ENCODE assay signal across 1 cellular context in the genomic region with DNA sequence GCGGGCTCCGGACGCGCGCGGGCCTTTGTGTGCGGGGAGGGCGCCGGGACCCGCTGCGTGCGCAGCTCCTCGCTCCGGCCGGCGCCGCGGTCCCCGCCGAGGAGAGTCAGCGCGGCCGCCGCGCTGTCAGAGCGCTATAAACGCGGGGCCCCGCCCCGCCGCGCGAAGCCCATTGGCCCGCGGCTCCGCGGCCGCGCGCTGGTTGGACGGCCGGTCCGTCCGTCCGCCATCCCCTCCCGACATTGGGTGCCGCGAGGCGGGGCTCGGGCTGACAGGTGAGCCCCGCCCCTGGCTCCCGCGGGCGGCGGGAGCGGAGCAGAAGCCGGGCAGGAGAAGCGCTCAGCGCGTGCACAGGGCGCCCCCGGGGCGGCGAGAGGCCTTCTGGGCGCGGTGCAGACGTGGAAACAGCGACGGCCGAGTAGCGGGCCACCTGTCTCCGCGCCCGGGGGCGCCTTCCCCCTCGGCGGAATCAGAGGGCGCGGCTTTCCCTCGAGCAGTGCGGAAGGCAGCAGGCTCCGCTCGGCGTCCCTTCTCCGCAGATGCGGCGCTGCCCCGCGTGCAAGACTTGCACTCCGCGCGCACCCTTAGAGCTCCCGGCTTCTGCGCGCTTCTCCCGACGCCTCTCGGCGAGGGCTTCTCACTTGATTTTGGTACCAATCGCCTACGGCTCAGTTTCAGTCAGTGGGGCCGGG.
TF ChIP-seq lines count a peak whose summit lies in the region.

A gene with protein sequence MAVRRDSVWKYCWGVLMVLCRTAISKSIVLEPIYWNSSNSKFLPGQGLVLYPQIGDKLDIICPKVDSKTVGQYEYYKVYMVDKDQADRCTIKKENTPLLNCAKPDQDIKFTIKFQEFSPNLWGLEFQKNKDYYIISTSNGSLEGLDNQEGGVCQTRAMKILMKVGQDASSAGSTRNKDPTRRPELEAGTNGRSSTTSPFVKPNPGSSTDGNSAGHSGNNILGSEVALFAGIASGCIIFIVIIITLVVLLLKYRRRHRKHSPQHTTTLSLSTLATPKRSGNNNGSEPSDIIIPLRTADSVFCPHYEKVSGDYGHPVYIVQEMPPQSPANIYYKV (minus strand): TSS at position 111 of the 692 bp plus-strand sequence. CDS start 698 bp downstream, outside the sequence.

TF ChIP-seq in HCT116, 20 proteins besides CTCF, POLR2A, EP300 and RAD21 (continued from another document):
- TF ChIP-seq, protein P1, sequence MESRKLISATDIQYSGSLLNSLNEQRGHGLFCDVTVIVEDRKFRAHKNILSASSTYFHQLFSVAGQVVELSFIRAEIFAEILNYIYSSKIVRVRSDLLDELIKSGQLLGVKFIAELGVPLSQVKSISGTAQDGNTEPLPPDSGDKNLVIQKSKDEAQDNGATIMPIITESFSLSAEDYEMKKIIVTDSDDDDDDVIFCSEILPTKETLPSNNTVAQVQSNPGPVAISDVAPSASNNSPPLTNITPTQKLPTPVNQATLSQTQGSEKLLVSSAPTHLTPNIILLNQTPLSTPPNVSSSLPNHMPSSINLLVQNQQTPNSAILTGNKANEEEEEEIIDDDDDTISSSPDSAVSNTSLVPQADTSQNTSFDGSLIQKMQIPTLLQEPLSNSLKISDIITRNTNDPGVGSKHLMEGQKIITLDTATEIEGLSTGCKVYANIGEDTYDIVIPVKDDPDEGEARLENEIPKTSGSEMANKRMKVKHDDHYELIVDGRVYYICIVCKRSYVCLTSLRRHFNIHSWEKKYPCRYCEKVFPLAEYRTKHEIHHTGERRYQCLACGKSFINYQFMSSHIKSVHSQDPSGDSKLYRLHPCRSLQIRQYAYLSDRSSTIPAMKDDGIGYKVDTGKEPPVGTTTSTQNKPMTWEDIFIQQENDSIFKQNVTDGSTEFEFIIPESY (IDR thresholded peaks at IDR 0.05; ENCODE audit: extremely low read depth, insufficient replicate concordance, low read length), result no peak
- TF ChIP-seq, protein P2, sequence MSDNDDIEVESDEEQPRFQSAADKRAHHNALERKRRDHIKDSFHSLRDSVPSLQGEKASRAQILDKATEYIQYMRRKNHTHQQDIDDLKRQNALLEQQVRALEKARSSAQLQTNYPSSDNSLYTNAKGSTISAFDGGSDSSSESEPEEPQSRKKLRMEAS (IDR thresholded peaks at IDR 0.05), result peak; percentile 41
- TF ChIP-seq TCF7L2 (IDR thresholded peaks at IDR 0.05; ENCODE audit: borderline replicate concordance, extremely low read depth, insufficient read depth, insufficient read length) (no peak), CBX3 (IDR thresholded peaks at IDR 0.05; ENCODE audit: low read depth) (no peak; the same call in 1 of the 2 replicates), ZFX (IDR thresholded peaks at IDR 0.05) (peak; percentile 7), YY1 (IDR thresholded peaks at IDR 0.05; ENCODE audit: extremely low read depth, insufficient replicate concordance, low read depth, low read length) (no peak), FOSL1 (IDR thresholded peaks at IDR 0.05; ENCODE audit: low read depth) (no peak), SP1 (IDR thresholded peaks at IDR 0.05; ENCODE audit: low read depth) (peak; percentile 86)
